In genomic region chr1:224851850-224852261, GRCh38 we compare ENCODE assay signal across 9 cellular contexts.
A peak's percentile ranks its signal among the peaks of the same experiment; 100 is the strongest.
DNase-seq lines count a peak whose midpoint lies in the region; ATAC-seq and TF ChIP-seq lines count a peak whose summit lies in the region.
"Had no signal": no experiment of that assay in that cellular context is flagged by ENCODE, and none has a peak within 500 bp of the region (broad histone marks: within the 10 kb centered on the region; RNA-seq: fewer than 3 reads in every experiment).

No MANE protein-coding gene starts in this region.

- TF ChIP-seq EP300 in gastroesophageal sphincter (IDR thresholded peaks at IDR 0.05), result no peak

- H3K4me3 ChIP-seq in gastroesophageal sphincter (no peak overlapping the region), SJCRH30 (no peak overlapping the region)

- in situ Hi-C loops in GM13976 (cut with MboI; ENCODE audit: low sequenced_read_pairs, unreplicated experiment), result loop anchor here (10.0 kb wide), 1 partner anchor 337 kb away; no protein-coding TSS in a partner anchor

- H3K9me3 ChIP-seq in gastroesophageal sphincter (no peaks in the 10 kb centered on the region), SJCRH30 (replicated peaks) (no peaks in the 10 kb centered on the region)

- intact Hi-C loops in sciatic nerve (cut with DNase I), result loop anchor here (10.0 kb wide), 1 partner anchor 207 kb away; no protein-coding TSS in a partner anchor

- H3K27ac ChIP-seq in gastroesophageal sphincter, result no peak overlapping the region
- no peak overlapping the region for H3K27ac ChIP-seq in SJCRH30

- DNase-seq in GM13976 (ENCODE audit: low spot score) (peak; percentile 12), amniotic stem cell (lab: John Stamatoyannopoulos, UW) (no peak), NCI-H2227 (lab: John Stamatoyannopoulos, UW; ENCODE audit: unreplicated experiment) (no peak), SJCRH30 (no peak), sciatic nerve (ENCODE audit: low spot score) (no peak)
- DNase-seq: NCI-H187 treated with DMSO at 0.1 percent for 48 hours had no signal

- H3K27me3 ChIP-seq in gastroesophageal sphincter, result no peaks in the 10 kb centered on the region
- no peaks in the 10 kb centered on the region; the same call in 1 of the 2 replicates for H3K27me3 ChIP-seq in SJCRH30

- TF ChIP-seq POLR2A in gastroesophageal sphincter (IDR thresholded peaks at IDR 0.05), result no peak

- 60 to 85% methylated on average over 5 to 6 of the region's 9 CpGs for WGBS in gastroesophageal sphincter (ENCODE audit: low coverage in 1 of 2), 2 donors

- no peaks in the 10 kb centered on the region for H3K36me3 ChIP-seq in gastroesophageal sphincter
- no peaks in the 10 kb centered on the region for H3K36me3 ChIP-seq in SJCRH30

- ATAC-seq in GM21367 (IDR thresholded peaks at IDR 0.05; ENCODE audit: unreplicated experiment) (peak; percentile 18), HG03439 (IDR thresholded peaks at IDR 0.05; ENCODE audit: unreplicated experiment) (peak; percentile 32), gastroesophageal sphincter (peak; percentile 31), sciatic nerve (no peak)

- TF ChIP-seq CTCF in GM13976 (IDR thresholded peaks at IDR 0.05; ENCODE audit: borderline replicate concordance, control extremely low read depth, extremely low read depth, insufficient read depth, missing control alignments) (no peak), gastroesophageal sphincter (IDR thresholded peaks at IDR 0.05) (no peak)

- H3K4me1 ChIP-seq in gastroesophageal sphincter (no peaks in the 10 kb centered on the region), SJCRH30 (no peaks in the 10 kb centered on the region)
